In the genomic region with DNA sequence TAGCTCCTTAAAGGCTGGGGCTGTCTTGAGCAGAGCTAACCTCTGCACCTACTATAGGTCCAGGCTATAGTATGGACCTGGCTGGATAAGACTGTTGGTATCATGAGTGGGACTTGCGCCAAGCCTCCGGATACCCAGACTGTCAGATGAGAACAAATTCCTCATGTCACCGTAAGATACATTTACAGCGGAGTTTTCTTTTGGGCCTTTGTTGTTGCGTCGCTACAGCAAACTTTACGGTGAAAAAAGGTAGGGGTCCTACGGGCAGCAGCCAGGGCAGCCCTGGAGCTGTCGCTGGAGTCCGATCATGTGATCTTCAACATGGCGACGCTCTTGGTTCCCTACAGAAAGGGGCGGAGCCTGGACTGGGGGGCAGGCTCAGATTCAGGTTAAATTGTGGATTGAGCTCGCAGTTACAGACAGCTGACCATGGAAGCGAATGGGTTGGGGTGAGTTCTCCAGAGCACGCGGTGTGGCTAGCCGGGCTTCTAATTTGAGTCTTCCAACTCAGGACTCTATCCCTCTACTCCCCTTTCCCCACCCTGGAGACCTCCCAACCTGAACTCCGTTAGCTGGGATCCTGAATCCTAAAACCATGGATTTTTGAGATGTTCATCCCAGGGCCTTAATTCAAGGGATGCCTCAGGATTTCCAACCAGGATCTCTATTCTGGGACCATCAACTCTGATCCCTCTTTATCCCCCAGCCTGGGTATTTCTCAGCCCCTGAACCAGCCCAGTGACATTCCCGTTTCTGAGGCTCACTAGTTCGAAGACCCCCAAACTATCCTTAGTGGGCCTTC, we compare ENCODE assay signal across 1 cellular context.
TF ChIP-seq lines count a peak whose summit lies in the region.

Gene UROD (plus strand): TSS at position 418 of the 802 bp plus-strand sequence. CDS start 12 bp downstream, at position 430.

TF ChIP-seq in HepG2, 621 proteins besides CTCF, POLR2A, EP300 and RAD21 (continued from another document and continues in another):
- TF ChIP-seq, protein P1, sequence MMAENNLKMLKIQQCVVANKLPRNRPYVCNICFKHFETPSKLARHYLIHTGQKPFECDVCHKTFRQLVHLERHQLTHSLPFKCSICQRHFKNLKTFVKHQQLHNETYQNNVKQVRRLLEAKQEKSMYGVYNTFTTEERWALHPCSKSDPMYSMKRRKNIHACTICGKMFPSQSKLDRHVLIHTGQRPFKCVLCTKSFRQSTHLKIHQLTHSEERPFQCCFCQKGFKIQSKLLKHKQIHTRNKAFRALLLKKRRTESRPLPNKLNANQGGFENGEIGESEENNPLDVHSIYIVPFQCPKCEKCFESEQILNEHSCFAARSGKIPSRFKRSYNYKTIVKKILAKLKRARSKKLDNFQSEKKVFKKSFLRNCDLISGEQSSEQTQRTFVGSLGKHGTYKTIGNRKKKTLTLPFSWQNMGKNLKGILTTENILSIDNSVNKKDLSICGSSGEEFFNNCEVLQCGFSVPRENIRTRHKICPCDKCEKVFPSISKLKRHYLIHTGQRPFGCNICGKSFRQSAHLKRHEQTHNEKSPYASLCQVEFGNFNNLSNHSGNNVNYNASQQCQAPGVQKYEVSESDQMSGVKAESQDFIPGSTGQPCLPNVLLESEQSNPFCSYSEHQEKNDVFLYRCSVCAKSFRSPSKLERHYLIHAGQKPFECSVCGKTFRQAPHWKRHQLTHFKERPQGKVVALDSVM (CRISPR knock-in tag; IDR thresholded peaks at IDR 0.05): no peak
- TF ChIP-seq CREB1 (IDR thresholded peaks at IDR 0.05) (peak; percentile 45), CREB1 (CRISPR knock-in tag; IDR thresholded peaks at IDR 0.05) (peak; percentile 88), HINFP (CRISPR knock-in tag; IDR thresholded peaks at IDR 0.05; ENCODE audit: low read depth) (peak; percentile 43; the same call in 1 of the 2 replicates), NFATC3 (CRISPR knock-in tag; IDR thresholded peaks at IDR 0.05) (no peak), ZFP37 (CRISPR knock-in tag; IDR thresholded peaks at IDR 0.05; ENCODE audit: borderline replicate concordance) (no peak), ZNF367 (CRISPR knock-in tag; IDR thresholded peaks at IDR 0.05; ENCODE audit: borderline replicate concordance) (no peak), ZSCAN31 (CRISPR knock-in tag; IDR thresholded peaks at IDR 0.05; ENCODE audit: low read depth) (0 out of 2 replicates have a peak, but pooled peaks have one; percentile 64), SRSF1 (optimal IDR thresholded peaks at IDR 0.05; ENCODE audit: low read depth, low read length) (peak; percentile 18), TMF1 (CRISPR knock-in tag; IDR thresholded peaks at IDR 0.05; ENCODE audit: low read depth) (no peak), MIER3 (CRISPR knock-in tag; IDR thresholded peaks at IDR 0.05; ENCODE audit: borderline replicate concordance) (peak; percentile 56; the same call in 1 of the 2 replicates), DBP (CRISPR knock-in tag; IDR thresholded peaks at IDR 0.05; ENCODE audit: not compliant biosample characterization) (no peak), MED1 (CRISPR knock-in tag; IDR thresholded peaks at IDR 0.05) (peak; percentile 63), SIX1 (CRISPR knock-in tag; IDR thresholded peaks at IDR 0.05; ENCODE audit: borderline replicate concordance) (no peak), ZNF253 (CRISPR knock-in tag; IDR thresholded peaks at IDR 0.05; ENCODE audit: borderline replicate concordance) (no peak), POLR2G (IDR thresholded peaks at IDR 0.05; ENCODE audit: low read depth, low read length) (peak; percentile 89), CEBPB (IDR thresholded peaks at IDR 0.05; ENCODE audit: borderline replicate concordance, low read depth, low read length) (no peak), ZNF251 (CRISPR knock-in tag; IDR thresholded peaks at IDR 0.05) (no peak), THAP8 (CRISPR knock-in tag; IDR thresholded peaks at IDR 0.05; ENCODE audit: borderline replicate concordance) (no peak; the same call in 1 of the 2 replicates), ZNF672 (CRISPR knock-in tag; IDR thresholded peaks at IDR 0.05) (no peak), RBM39 (IDR thresholded peaks at IDR 0.05; ENCODE audit: low read depth, low read length, poor library complexity, severe bottlenecking) (no peak), ZNF12 (CRISPR knock-in tag; IDR thresholded peaks at IDR 0.05) (0 out of 2 replicates have a peak, but pooled peaks have one; percentile 38), NAIF1 (CRISPR knock-in tag; IDR thresholded peaks at IDR 0.05; ENCODE audit: borderline replicate concordance) (0 out of 2 replicates have a peak, but pooled peaks have one; percentile 66), ZNF670 (CRISPR knock-in tag; IDR thresholded peaks at IDR 0.05; ENCODE audit: borderline replicate concordance) (0 out of 2 replicates have a peak, but pooled peaks have one; percentile 42), ZFP41 (CRISPR knock-in tag; IDR thresholded peaks at IDR 0.05; ENCODE audit: borderline replicate concordance) (no peak), ZNF180 (CRISPR knock-in tag; IDR thresholded peaks at IDR 0.05; ENCODE audit: borderline replicate concordance, low read depth) (no peak), RNF2 (conservative IDR thresholded peaks at IDR 0.05; ENCODE audit: low read depth) (0 out of 2 replicates have a peak, but pooled peaks have one; percentile 48), PHB2 (IDR thresholded peaks at IDR 0.05; ENCODE audit: partially characterized antibody) (no peak), ZNF225 (CRISPR knock-in tag; IDR thresholded peaks at IDR 0.05) (no peak), CEBPG (CRISPR knock-in tag; IDR thresholded peaks at IDR 0.05) (no peak), ELK4 (CRISPR knock-in tag; IDR thresholded peaks at IDR 0.05; ENCODE audit: borderline replicate concordance) (no peak), ZSCAN20 (CRISPR knock-in tag; IDR thresholded peaks at IDR 0.05; ENCODE audit: borderline replicate concordance) (0 out of 2 replicates have a peak, but pooled peaks have one; percentile 77), FOSL2 (CRISPR knock-in tag; IDR thresholded peaks at IDR 0.05) (peak; percentile 47; the same call in 1 of the 2 replicates), ZNF446 (CRISPR knock-in tag; IDR thresholded peaks at IDR 0.05) (no peak), SMAD3 (CRISPR knock-in tag; IDR thresholded peaks at IDR 0.05) (no peak), AGO1 (IDR thresholded peaks at IDR 0.05; ENCODE audit: low read depth, low read length, poor library complexity, severe bottlenecking) (no peak), HMG20B (CRISPR knock-in tag; conservative IDR thresholded peaks at IDR 0.05) (no peak), ZMYM3 (CRISPR knock-in tag; IDR thresholded peaks at IDR 0.05) (no peak), NR2F2 (IDR thresholded peaks at IDR 0.05; ENCODE audit: borderline replicate concordance, low read depth) (no peak; the same call in 1 of the 2 replicates), HDAC6 (IDR thresholded peaks at IDR 0.05; ENCODE audit: low read depth, low read length) (no peak), EEA1 (CRISPR knock-in tag; IDR thresholded peaks at IDR 0.05; ENCODE audit: borderline replicate concordance) (no peak)
- TF ChIP-seq, protein P2, sequence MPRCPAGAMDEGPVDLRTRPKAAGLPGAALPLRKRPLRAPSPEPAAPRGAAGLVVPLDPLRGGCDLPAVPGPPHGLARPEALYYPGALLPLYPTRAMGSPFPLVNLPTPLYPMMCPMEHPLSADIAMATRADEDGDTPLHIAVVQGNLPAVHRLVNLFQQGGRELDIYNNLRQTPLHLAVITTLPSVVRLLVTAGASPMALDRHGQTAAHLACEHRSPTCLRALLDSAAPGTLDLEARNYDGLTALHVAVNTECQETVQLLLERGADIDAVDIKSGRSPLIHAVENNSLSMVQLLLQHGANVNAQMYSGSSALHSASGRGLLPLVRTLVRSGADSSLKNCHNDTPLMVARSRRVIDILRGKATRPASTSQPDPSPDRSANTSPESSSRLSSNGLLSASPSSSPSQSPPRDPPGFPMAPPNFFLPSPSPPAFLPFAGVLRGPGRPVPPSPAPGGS (CRISPR knock-in tag; IDR thresholded peaks at IDR 0.05): no peak
- TF ChIP-seq, protein P3, sequence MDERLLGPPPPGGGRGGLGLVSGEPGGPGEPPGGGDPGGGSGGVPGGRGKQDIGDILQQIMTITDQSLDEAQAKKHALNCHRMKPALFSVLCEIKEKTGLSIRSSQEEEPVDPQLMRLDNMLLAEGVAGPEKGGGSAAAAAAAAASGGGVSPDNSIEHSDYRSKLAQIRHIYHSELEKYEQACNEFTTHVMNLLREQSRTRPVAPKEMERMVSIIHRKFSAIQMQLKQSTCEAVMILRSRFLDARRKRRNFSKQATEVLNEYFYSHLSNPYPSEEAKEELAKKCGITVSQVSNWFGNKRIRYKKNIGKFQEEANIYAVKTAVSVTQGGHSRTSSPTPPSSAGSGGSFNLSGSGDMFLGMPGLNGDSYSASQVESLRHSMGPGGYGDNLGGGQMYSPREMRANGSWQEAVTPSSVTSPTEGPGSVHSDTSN (CRISPR knock-in tag; IDR thresholded peaks at IDR 0.05): no peak
- TF ChIP-seq, protein P4, sequence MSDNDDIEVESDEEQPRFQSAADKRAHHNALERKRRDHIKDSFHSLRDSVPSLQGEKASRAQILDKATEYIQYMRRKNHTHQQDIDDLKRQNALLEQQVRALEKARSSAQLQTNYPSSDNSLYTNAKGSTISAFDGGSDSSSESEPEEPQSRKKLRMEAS (IDR thresholded peaks at IDR 0.05): peak; percentile 64
- TF ChIP-seq, protein P5, sequence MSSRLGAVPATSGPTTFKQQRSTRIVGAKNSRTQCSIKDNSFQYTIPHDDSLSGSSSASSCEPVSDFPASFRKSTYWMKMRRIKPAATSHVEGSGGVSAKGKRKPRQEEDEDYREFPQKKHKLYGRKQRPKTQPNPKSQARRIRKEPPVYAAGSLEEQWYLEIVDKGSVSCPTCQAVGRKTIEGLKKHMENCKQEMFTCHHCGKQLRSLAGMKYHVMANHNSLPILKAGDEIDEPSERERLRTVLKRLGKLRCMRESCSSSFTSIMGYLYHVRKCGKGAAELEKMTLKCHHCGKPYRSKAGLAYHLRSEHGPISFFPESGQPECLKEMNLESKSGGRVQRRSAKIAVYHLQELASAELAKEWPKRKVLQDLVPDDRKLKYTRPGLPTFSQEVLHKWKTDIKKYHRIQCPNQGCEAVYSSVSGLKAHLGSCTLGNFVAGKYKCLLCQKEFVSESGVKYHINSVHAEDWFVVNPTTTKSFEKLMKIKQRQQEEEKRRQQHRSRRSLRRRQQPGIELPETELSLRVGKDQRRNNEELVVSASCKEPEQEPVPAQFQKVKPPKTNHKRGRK (CRISPR knock-in tag; IDR thresholded peaks at IDR 0.05): no peak
- TF ChIP-seq, protein P6, sequence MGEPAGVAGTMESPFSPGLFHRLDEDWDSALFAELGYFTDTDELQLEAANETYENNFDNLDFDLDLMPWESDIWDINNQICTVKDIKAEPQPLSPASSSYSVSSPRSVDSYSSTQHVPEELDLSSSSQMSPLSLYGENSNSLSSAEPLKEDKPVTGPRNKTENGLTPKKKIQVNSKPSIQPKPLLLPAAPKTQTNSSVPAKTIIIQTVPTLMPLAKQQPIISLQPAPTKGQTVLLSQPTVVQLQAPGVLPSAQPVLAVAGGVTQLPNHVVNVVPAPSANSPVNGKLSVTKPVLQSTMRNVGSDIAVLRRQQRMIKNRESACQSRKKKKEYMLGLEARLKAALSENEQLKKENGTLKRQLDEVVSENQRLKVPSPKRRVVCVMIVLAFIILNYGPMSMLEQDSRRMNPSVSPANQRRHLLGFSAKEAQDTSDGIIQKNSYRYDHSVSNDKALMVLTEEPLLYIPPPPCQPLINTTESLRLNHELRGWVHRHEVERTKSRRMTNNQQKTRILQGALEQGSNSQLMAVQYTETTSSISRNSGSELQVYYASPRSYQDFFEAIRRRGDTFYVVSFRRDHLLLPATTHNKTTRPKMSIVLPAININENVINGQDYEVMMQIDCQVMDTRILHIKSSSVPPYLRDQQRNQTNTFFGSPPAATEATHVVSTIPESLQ (CRISPR knock-in tag; conservative IDR thresholded peaks at IDR 0.05): no peak
- TF ChIP-seq, protein P7, sequence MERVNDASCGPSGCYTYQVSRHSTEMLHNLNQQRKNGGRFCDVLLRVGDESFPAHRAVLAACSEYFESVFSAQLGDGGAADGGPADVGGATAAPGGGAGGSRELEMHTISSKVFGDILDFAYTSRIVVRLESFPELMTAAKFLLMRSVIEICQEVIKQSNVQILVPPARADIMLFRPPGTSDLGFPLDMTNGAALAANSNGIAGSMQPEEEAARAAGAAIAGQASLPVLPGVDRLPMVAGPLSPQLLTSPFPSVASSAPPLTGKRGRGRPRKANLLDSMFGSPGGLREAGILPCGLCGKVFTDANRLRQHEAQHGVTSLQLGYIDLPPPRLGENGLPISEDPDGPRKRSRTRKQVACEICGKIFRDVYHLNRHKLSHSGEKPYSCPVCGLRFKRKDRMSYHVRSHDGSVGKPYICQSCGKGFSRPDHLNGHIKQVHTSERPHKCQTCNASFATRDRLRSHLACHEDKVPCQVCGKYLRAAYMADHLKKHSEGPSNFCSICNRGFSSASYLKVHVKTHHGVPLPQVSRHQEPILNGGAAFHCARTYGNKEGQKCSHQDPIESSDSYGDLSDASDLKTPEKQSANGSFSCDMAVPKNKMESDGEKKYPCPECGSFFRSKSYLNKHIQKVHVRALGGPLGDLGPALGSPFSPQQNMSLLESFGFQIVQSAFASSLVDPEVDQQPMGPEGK (CRISPR knock-in tag; IDR thresholded peaks at IDR 0.05): peak; percentile 75
